Comparison of ENCODE assay signal across 8 cellular contexts in the genomic region with DNA sequence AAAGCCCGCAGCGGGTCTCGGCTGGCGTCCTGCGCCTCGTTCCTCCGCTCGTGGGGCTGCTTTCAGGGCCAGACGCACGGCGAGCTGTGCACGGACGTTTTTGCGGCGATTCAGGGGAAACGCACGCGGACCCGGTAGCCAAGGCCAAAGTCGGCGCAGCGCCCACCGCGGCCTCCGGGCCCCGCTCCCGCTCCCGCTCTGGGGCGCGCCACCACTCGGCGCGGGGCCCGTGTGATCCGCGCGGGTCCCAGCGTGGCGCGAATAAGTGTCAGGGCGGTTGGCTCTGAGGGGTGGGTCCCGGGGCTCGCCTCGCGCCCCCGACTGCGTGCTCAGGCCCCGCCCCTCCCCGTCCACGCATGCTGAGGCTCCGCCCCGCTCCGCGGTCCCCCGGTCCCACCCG. TPM values are rescaled to one million over a fixed set of nuclear protein-coding genes. Genes with fewer than 3 reads are reported as not detected.
DNase-seq lines count a peak whose midpoint lies in the region; ATAC-seq and TF ChIP-seq lines count a peak whose summit lies in the region.

No MANE protein-coding gene starts in this region.

- peaks cover 35% of the 10 kb centered on the region for H4K20me1 ChIP-seq in neural progenitor cell (ENCODE audit: low read depth)

- no peaks in the 10 kb centered on the region for H3K36me3 ChIP-seq in neural progenitor cell

- peaks cover 37% of the 10 kb centered on the region for H3K79me2 ChIP-seq in neural progenitor cell (ENCODE audit: low read depth)

- H3K27ac ChIP-seq in caudate nucleus (ENCODE audit: low read depth, low read length) = peak overlapping the region; percentile 40
- no peak overlapping the region for H3K27ac ChIP-seq in neural progenitor cell

- peaks cover 33% of the 10 kb centered on the region for H3F3A ChIP-seq in neural progenitor cell (ENCODE audit: low read depth)

- H3K4me3 Mint-ChIP-seq in neural progenitor cell = peak overlapping the region; percentile 77

- peaks cover 6% of the 10 kb centered on the region for H3K27me3 Mint-ChIP-seq in neural progenitor cell (ENCODE audit: insufficient read depth, low read depth)

- H3K27me3 ChIP-seq in neural progenitor cell = peaks cover 27% of the 10 kb centered on the region

- H3K4me2 ChIP-seq in neural progenitor cell = peak overlapping the region; percentile 84

- no peak overlapping the region for H3K9ac ChIP-seq in neural progenitor cell

- H2AFZ ChIP-seq in neural progenitor cell (replicated peaks) = no peak overlapping the region

- peaks cover 32% of the 10 kb centered on the region for H3K4me1 Mint-ChIP-seq in neural progenitor cell

- TF ChIP-seq CTCF in neural progenitor cell (IDR thresholded peaks at IDR 0.05) (no peak), GM10266 (IDR thresholded peaks at IDR 0.05; ENCODE audit: control insufficient read depth, insufficient read depth, low read depth, missing control alignments) (no peak)

- H3K27ac Mint-ChIP-seq in neural progenitor cell = no peak overlapping the region

- peaks cover 11% of the 10 kb centered on the region for H3K9me3 Mint-ChIP-seq in neural progenitor cell

- ATAC-seq in HG02973 (IDR thresholded peaks at IDR 0.05; ENCODE audit: unreplicated experiment) (peak; percentile 39), GM18868 (IDR thresholded peaks at IDR 0.05; ENCODE audit: unreplicated experiment) (no peak)

- peaks cover 28% of the 10 kb centered on the region for H3K4me1 ChIP-seq in neural progenitor cell

- no peaks in the 10 kb centered on the region for H3K9me3 ChIP-seq in neural progenitor cell (ENCODE audit: low read depth)

- H3K36me3 Mint-ChIP-seq in neural progenitor cell = peaks cover 5% of the 10 kb centered on the region

- DNase-seq in caudate nucleus (lab: John Stamatoyannopoulos, UW) = peak in 2 of 61 donors; percentile 65 to 94
- no peak for DNase-seq in neural progenitor cell (ENCODE audit: low spot score)
- DNase-seq in NCI-H187 (lab: John Stamatoyannopoulos, UW) = no peak
- DNase-seq in GM10266 (ENCODE audit: extremely low spot score) = no peak
- no peak for DNase-seq in stimulated activated CD4-positive, alpha-beta T cell treated with anti-CD3 and anti-CD28 coated beads, Interleukin-15, amount 100 ng/mL, for 24 hours

- H3K4me3 ChIP-seq in GM08714 (ENCODE audit: low read length) = peak overlapping the region; percentile 72; the same call in 1 of the 2 replicates
- peak overlapping the region; percentile 98 for H3K4me3 ChIP-seq in neural progenitor cell

RNA-seq across cellular contexts. Expression of gene TBCD, which starts 0.7 kb away (rescaled TPM):
- total RNA-seq in neural progenitor cell (ENCODE audit: low replicate concordance) = 76.4 and 85.0 TPM in 2 replicates

RNA-seq across cellular contexts. Expression of gene FN3K, which starts 15.8 kb away (rescaled TPM):
- 3.3 and 4.0 TPM in 2 replicates for total RNA-seq in neural progenitor cell (ENCODE audit: low replicate concordance)

RNA-seq across cellular contexts. Expression of gene FN3KRP, which starts 34.7 kb away (rescaled TPM):
- 19.2 and 29.8 TPM in 2 replicates for total RNA-seq in neural progenitor cell (ENCODE audit: low replicate concordance)

RNA-seq across cellular contexts. Expression of gene RAB40B, which starts 52.7 kb away (rescaled TPM):
- total RNA-seq in neural progenitor cell (ENCODE audit: low replicate concordance) = 5.6 and 10.3 TPM in 2 replicates
